1 cellular context compared by ENCODE assay signal in the genomic region with DNA sequence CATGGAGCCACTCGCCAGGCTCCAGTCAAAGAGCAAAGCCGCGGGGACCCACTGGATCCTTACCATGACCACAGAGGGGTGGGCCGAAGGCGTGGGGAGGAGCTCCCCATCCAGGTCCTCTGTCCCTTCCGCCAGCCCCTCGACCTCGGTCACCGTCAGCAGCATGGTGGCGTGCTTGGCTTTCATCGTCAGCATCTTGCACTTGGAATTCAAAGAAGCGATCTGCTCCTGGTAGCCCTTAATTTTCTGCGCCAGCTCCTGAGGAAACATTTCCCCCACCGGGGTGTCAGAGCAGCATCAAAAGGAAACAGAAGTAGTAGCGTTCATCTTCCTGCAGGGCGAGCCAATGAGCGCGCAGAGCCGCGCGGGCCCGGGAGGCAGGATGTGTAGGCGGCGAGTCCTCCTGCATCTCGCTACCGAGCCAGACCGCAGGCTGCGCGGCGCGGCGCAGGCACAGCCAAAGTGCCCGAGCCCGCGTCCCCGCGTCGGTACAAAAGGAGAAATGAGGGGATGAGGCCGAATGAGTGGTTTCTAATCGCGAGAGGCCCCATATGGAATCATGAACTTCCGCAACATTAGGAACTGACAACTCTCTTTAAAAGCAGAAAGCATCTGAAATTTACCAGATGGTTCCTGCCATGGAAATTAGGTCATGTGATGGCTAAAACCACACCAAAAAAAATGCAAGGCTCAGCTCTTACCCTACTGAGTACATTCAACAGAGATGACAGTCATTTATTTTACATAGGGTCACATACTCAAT.
A peak's percentile ranks its signal among the peaks of the same experiment; 100 is the strongest.
TF ChIP-seq lines count a peak whose summit lies in the region.

No MANE protein-coding gene starts in this region.

TF ChIP-seq in HepG2, 621 proteins besides CTCF, POLR2A, EP300 and RAD21 (continued from another document and continues in another):
- TF ChIP-seq, protein P1, sequence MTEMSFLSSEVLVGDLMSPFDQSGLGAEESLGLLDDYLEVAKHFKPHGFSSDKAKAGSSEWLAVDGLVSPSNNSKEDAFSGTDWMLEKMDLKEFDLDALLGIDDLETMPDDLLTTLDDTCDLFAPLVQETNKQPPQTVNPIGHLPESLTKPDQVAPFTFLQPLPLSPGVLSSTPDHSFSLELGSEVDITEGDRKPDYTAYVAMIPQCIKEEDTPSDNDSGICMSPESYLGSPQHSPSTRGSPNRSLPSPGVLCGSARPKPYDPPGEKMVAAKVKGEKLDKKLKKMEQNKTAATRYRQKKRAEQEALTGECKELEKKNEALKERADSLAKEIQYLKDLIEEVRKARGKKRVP (CRISPR knock-in tag; IDR thresholded peaks at IDR 0.05) = peak in 1 of 2 experiments; percentile 1; a peak in 1 of 4 replicates
- TF ChIP-seq, protein P2, sequence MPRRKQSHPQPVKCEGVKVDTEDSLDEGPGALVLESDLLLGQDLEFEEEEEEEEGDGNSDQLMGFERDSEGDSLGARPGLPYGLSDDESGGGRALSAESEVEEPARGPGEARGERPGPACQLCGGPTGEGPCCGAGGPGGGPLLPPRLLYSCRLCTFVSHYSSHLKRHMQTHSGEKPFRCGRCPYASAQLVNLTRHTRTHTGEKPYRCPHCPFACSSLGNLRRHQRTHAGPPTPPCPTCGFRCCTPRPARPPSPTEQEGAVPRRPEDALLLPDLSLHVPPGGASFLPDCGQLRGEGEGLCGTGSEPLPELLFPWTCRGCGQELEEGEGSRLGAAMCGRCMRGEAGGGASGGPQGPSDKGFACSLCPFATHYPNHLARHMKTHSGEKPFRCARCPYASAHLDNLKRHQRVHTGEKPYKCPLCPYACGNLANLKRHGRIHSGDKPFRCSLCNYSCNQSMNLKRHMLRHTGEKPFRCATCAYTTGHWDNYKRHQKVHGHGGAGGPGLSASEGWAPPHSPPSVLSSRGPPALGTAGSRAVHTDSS (CRISPR knock-in tag; conservative IDR thresholded peaks at IDR 0.05) = no peak
- TF ChIP-seq SSRP1 (CRISPR knock-in tag; IDR thresholded peaks at IDR 0.05) = 0 out of 2 replicates have a peak, but pooled peaks have one; percentile 33
- TF ChIP-seq ZNF713 (CRISPR knock-in tag; IDR thresholded peaks at IDR 0.05) = no peak
- TF ChIP-seq ZNF24 (IDR thresholded peaks at IDR 0.05) = no peak
- peak; percentile 83; the same call in 1 of the 2 replicates for TF ChIP-seq CBX5 (CRISPR knock-in tag; IDR thresholded peaks at IDR 0.05; ENCODE audit: borderline replicate concordance)
- TF ChIP-seq FLYWCH1 (CRISPR knock-in tag; IDR thresholded peaks at IDR 0.05) = no peak
- peak; percentile 81; the same call in 1 of the 2 replicates for TF ChIP-seq KDM3A (CRISPR knock-in tag; IDR thresholded peaks at IDR 0.05; ENCODE audit: low read depth)
- TF ChIP-seq, protein P3, sequence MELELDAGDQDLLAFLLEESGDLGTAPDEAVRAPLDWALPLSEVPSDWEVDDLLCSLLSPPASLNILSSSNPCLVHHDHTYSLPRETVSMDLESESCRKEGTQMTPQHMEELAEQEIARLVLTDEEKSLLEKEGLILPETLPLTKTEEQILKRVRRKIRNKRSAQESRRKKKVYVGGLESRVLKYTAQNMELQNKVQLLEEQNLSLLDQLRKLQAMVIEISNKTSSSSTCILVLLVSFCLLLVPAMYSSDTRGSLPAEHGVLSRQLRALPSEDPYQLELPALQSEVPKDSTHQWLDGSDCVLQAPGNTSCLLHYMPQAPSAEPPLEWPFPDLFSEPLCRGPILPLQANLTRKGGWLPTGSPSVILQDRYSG (CRISPR knock-in tag; IDR thresholded peaks at IDR 0.05) = no peak
- TF ChIP-seq ZNF33B (CRISPR knock-in tag; IDR thresholded peaks at IDR 0.05) = peak; percentile 29; the same call in 1 of the 2 replicates
- TF ChIP-seq, protein P4, sequence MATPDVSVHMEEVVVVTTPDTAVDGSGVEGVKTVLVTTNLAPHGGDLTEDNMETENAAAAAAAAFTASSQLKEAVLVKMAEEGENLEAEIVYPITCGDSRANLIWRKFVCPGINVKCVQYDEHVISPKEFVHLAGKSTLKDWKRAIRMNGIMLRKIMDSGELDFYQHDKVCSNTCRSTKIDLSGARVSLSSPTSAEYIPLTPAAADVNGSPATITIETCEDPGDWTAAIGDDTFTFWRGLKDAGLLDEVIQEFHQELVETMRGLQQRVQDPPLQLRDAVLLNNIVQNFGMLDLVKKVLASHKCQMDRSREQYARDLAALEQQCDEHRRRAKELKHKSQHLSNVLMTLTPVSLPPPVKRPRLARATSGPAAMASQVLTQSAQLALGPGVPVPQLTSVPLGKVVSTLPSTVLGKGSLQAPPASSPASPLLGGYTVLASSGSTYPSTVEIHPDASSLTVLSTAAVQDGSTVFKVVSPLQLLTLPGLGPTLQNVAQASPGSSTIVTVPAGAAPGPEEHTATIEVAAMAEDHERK (CRISPR knock-in tag; IDR thresholded peaks at IDR 0.05; ENCODE audit: low read depth) = no peak
- TF ChIP-seq FIP1L1 (IDR thresholded peaks at IDR 0.05; ENCODE audit: borderline replicate concordance, insufficient read depth, low read depth, low read length) = no peak
- peak; percentile 97 for TF ChIP-seq XRCC5 (optimal IDR thresholded peaks at IDR 0.05; ENCODE audit: low read length)
- TF ChIP-seq GATA4 (IDR thresholded peaks at IDR 0.05; ENCODE audit: borderline replicate concordance, low read depth) = no peak
- TF ChIP-seq ZNF451 (CRISPR knock-in tag; IDR thresholded peaks at IDR 0.05) = 0 out of 2 replicates have a peak, but pooled peaks have one; percentile 58
- no peak; the same call in 1 of the 2 replicates for TF ChIP-seq GATAD2A (CRISPR knock-in tag; IDR thresholded peaks at IDR 0.05)
- no peak for TF ChIP-seq ISX (CRISPR knock-in tag; conservative IDR thresholded peaks at IDR 0.05)
- peak; percentile 56; the same call in 1 of the 2 replicates for TF ChIP-seq NR2C2 (CRISPR knock-in tag; IDR thresholded peaks at IDR 0.05; ENCODE audit: borderline replicate concordance)
- peak; percentile 57 for TF ChIP-seq ELF1 (CRISPR knock-in tag; IDR thresholded peaks at IDR 0.05)
- TF ChIP-seq, protein P5, sequence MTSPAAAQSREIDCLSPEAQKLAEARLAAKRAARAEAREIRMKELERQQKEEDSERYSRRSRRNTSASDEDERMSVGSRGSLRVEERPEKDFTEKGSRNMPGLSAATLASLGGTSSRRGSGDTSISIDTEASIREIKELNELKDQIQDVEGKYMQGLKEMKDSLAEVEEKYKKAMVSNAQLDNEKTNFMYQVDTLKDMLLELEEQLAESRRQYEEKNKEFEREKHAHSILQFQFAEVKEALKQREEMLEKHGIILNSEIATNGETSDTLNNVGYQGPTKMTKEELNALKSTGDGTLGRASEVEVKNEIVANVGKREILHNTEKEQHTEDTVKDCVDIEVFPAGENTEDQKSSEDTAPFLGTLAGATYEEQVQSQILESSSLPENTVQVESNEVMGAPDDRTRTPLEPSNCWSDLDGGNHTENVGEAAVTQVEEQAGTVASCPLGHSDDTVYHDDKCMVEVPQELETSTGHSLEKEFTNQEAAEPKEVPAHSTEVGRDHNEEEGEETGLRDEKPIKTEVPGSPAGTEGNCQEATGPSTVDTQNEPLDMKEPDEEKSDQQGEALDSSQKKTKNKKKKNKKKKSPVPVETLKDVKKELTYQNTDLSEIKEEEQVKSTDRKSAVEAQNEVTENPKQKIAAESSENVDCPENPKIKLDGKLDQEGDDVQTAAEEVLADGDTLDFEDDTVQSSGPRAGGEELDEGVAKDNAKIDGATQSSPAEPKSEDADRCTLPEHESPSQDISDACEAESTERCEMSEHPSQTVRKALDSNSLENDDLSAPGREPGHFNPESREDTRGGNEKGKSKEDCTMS (CRISPR knock-in tag; conservative IDR thresholded peaks at IDR 0.05) = no peak
- TF ChIP-seq, protein P6, sequence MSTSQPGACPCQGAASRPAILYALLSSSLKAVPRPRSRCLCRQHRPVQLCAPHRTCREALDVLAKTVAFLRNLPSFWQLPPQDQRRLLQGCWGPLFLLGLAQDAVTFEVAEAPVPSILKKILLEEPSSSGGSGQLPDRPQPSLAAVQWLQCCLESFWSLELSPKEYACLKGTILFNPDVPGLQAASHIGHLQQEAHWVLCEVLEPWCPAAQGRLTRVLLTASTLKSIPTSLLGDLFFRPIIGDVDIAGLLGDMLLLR (CRISPR knock-in tag; IDR thresholded peaks at IDR 0.05) = peak; percentile 65; the same call in 1 of the 2 replicates
- TF ChIP-seq FOXC1 (CRISPR knock-in tag; IDR thresholded peaks at IDR 0.05; ENCODE audit: borderline replicate concordance) = peak; percentile 88
- no peak for TF ChIP-seq NFE2 (CRISPR knock-in tag; IDR thresholded peaks at IDR 0.05)
- TF ChIP-seq ZNF317 (CRISPR knock-in tag; IDR thresholded peaks at IDR 0.05) = 0 out of 2 replicates have a peak, but pooled peaks have one; percentile 51
- TF ChIP-seq PPARG (CRISPR knock-in tag; conservative IDR thresholded peaks at IDR 0.05) = peak; percentile 30; the same call in 1 of the 2 replicates
- no peak for TF ChIP-seq NR3C1 (CRISPR knock-in tag; IDR thresholded peaks at IDR 0.05)
- no peak for TF ChIP-seq TCF12 (IDR thresholded peaks at IDR 0.05)
- 0 out of 2 replicates have a peak, but pooled peaks have one; percentile 26 for TF ChIP-seq TCF12 (CRISPR knock-in tag; IDR thresholded peaks at IDR 0.05)
- TF ChIP-seq ZNF605 (CRISPR knock-in tag; IDR thresholded peaks at IDR 0.05) = peak; percentile 98
- 0 out of 2 replicates have a peak, but pooled peaks have one; percentile 9 for TF ChIP-seq LCORL (IDR thresholded peaks at IDR 0.05)
- peak; percentile 74; the same call in 1 of the 2 replicates for TF ChIP-seq LCORL (CRISPR knock-in tag; IDR thresholded peaks at IDR 0.05)
- no peak for TF ChIP-seq KLF9 (CRISPR knock-in tag; IDR thresholded peaks at IDR 0.05; ENCODE audit: low read depth)
- no peak for TF ChIP-seq ZC3H13 (CRISPR knock-in tag; IDR thresholded peaks at IDR 0.05)
- TF ChIP-seq ZNF556 (CRISPR knock-in tag; IDR thresholded peaks at IDR 0.05; ENCODE audit: borderline replicate concordance) = peak; percentile 80; the same call in 1 of the 2 replicates
- peak; percentile 77 for TF ChIP-seq PHF8 (CRISPR knock-in tag; IDR thresholded peaks at IDR 0.05)
- TF ChIP-seq, protein P7, sequence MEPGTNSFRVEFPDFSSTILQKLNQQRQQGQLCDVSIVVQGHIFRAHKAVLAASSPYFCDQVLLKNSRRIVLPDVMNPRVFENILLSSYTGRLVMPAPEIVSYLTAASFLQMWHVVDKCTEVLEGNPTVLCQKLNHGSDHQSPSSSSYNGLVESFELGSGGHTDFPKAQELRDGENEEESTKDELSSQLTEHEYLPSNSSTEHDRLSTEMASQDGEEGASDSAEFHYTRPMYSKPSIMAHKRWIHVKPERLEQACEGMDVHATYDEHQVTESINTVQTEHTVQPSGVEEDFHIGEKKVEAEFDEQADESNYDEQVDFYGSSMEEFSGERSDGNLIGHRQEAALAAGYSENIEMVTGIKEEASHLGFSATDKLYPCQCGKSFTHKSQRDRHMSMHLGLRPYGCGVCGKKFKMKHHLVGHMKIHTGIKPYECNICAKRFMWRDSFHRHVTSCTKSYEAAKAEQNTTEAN (CRISPR knock-in tag; conservative IDR thresholded peaks at IDR 0.05) = no peak
- no peak for TF ChIP-seq SP140L (CRISPR knock-in tag; IDR thresholded peaks at IDR 0.05; ENCODE audit: borderline replicate concordance)
- TF ChIP-seq ZNF781 (CRISPR knock-in tag; IDR thresholded peaks at IDR 0.05; ENCODE audit: borderline replicate concordance, not compliant biosample characterization) = peak; percentile 90
- TF ChIP-seq ZNF569 (CRISPR knock-in tag; IDR thresholded peaks at IDR 0.05; ENCODE audit: borderline replicate concordance) = no peak
- TF ChIP-seq ZIK1 (CRISPR knock-in tag; IDR thresholded peaks at IDR 0.05; ENCODE audit: borderline replicate concordance, low read depth) = no peak
- TF ChIP-seq, protein P8, sequence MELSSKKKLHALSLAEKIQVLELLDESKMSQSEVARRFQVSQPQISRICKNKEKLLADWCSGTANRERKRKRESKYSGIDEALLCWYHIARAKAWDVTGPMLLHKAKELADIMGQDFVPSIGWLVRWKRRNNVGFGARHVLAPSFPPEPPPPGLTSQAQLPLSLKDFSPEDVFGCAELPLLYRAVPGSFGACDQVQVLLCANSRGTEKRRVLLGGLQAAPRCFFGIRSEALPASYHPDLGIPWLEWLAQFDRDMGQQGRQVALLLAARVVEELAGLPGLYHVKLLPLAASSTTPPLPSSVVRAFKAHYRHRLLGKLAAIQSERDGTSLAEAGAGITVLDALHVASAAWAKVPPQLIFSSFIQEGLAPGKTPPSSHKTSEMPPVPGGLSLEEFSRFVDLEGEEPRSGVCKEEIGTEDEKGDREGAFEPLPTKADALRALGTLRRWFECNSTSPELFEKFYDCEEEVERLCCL (CRISPR knock-in tag; IDR thresholded peaks at IDR 0.05; ENCODE audit: borderline replicate concordance) = peak; percentile 74; the same call in 1 of the 2 replicates
- TF ChIP-seq IRX3 (CRISPR knock-in tag; IDR thresholded peaks at IDR 0.05; ENCODE audit: borderline replicate concordance, low read depth) = 0 out of 2 replicates have a peak, but pooled peaks have one; percentile 45
- peak; percentile 68; the same call in 1 of the 2 replicates for TF ChIP-seq ZFY (CRISPR knock-in tag; IDR thresholded peaks at IDR 0.05)
- TF ChIP-seq, protein P9, sequence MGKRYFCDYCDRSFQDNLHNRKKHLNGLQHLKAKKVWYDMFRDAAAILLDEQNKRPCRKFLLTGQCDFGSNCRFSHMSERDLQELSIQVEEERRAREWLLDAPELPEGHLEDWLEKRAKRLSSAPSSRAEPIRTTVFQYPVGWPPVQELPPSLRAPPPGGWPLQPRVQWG (CRISPR knock-in tag; IDR thresholded peaks at IDR 0.05; ENCODE audit: borderline replicate concordance, low read depth) = no peak
- TF ChIP-seq ZNF672 (CRISPR knock-in tag; IDR thresholded peaks at IDR 0.05) = no peak
- TF ChIP-seq, protein P10, sequence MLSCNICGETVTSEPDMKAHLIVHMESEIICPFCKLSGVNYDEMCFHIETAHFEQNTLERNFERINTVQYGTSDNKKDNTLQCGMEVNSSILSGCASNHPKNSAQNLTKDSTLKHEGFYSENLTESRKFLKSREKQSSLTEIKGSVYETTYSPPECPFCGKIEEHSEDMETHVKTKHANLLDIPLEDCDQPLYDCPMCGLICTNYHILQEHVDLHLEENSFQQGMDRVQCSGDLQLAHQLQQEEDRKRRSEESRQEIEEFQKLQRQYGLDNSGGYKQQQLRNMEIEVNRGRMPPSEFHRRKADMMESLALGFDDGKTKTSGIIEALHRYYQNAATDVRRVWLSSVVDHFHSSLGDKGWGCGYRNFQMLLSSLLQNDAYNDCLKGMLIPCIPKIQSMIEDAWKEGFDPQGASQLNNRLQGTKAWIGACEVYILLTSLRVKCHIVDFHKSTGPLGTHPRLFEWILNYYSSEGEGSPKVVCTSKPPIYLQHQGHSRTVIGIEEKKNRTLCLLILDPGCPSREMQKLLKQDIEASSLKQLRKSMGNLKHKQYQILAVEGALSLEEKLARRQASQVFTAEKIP (CRISPR knock-in tag; IDR thresholded peaks at IDR 0.05; ENCODE audit: borderline replicate concordance) = no peak
- peak; percentile 74; the same call in 1 of the 2 replicates for TF ChIP-seq BORCS8-MEF2B (CRISPR knock-in tag; IDR thresholded peaks at IDR 0.05)
- TF ChIP-seq DNMT3B (CRISPR knock-in tag; conservative IDR thresholded peaks at IDR 0.05) = no peak
- TF ChIP-seq NCOA2 (CRISPR knock-in tag; IDR thresholded peaks at IDR 0.05) = peak; percentile 50
- peak; percentile 73 for TF ChIP-seq TAF1 (CRISPR knock-in tag; IDR thresholded peaks at IDR 0.05)
- TF ChIP-seq ZNF563 (CRISPR knock-in tag; IDR thresholded peaks at IDR 0.05) = peak; percentile 81; the same call in 1 of the 2 replicates
- TF ChIP-seq MEIS2 (CRISPR knock-in tag; IDR thresholded peaks at IDR 0.05) = no peak
- TF ChIP-seq, protein P11, sequence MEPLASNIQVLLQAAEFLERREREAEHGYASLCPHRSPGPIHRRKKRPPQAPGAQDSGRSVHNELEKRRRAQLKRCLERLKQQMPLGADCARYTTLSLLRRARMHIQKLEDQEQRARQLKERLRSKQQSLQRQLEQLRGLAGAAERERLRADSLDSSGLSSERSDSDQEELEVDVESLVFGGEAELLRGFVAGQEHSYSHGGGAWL (CRISPR knock-in tag; IDR thresholded peaks at IDR 0.05) = peak; percentile 69; the same call in 1 of the 2 replicates
- no peak for TF ChIP-seq ATF1 (CRISPR knock-in tag; IDR thresholded peaks at IDR 0.05)
- peak; percentile 25; the same call in 1 of the 2 replicates for TF ChIP-seq ZSCAN30 (CRISPR knock-in tag; IDR thresholded peaks at IDR 0.05)
